In the genomic region with DNA sequence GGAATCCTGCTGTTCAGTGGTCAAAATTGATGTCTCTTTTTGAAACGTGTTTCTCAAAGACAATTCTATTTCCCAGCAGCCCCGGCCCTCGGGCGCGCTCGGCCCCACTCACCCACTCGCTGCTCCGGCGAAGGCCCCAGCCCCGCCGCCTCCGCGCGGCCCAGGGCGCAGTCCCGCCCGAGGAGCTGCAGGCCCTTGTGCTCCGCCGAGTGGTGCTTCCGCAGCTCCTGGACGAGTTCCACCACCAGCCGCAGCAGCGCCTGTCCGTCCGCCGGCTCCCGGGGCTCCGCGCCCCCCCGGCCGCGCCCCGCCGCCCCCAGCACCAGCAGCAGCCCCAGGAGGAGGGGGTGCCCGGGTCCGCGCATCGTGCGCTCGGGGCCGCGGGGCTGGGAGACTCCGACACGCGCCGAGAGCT, we compare ENCODE assay signal across 1 cellular context.
TF ChIP-seq lines count a peak whose summit lies in the region.

No MANE protein-coding gene starts in this region.

TF ChIP-seq in A549, 52 proteins besides CTCF, POLR2A, EP300 and RAD21:
- TF ChIP-seq POLR2AphosphoS2 (conservative IDR thresholded peaks at IDR 0.05; ENCODE audit: low read length) (no peak), TP53 (CRISPR knock-in tag; IDR thresholded peaks at IDR 0.05) (no peak), KDM5A (IDR thresholded peaks at IDR 0.05) (no peak), RARB (CRISPR knock-in tag; IDR thresholded peaks at IDR 0.05) (no peak), JUNB (IDR thresholded peaks at IDR 0.05) (no peak), ZC3H11A (IDR thresholded peaks at IDR 0.05) (no peak), FOSL2 (IDR thresholded peaks at IDR 0.05) (no peak), FOSL2 (CRISPR knock-in tag; IDR thresholded peaks at IDR 0.05) (no peak)
- TF ChIP-seq, protein P1, sequence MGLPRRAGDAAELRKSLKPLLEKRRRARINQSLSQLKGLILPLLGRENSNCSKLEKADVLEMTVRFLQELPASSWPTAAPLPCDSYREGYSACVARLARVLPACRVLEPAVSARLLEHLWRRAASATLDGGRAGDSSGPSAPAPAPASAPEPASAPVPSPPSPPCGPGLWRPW (IDR thresholded peaks at IDR 0.05), result no peak
TF ChIP-seq in A549: peak in this region for 0.
